Comparison of ENCODE assay signal across 8 cellular contexts in genomic region chr17:48472485-48473281, GRCh38. TPM values are rescaled to one million over a fixed set of nuclear protein-coding genes. Genes with fewer than 3 reads are reported as not detected.
A peak's percentile ranks its signal among the peaks of the same experiment; 100 is the strongest.
DNase-seq lines count a peak whose midpoint lies in the region; ATAC-seq and TF ChIP-seq lines count a peak whose summit lies in the region.
"Had no signal": no experiment of that assay in that cellular context is flagged by ENCODE, and none has a peak within 500 bp of the region (broad histone marks: within the 10 kb centered on the region; RNA-seq: fewer than 3 reads in every experiment).

No MANE protein-coding gene starts in this region.

- H3K9me3 ChIP-seq in mammary epithelial cell (replicated peaks; ENCODE audit: insufficient read depth, low read length) (no peaks in the 10 kb centered on the region), ascending aorta (no peaks in the 10 kb centered on the region)

- TF ChIP-seq CTCF in mammary epithelial cell (conservative IDR thresholded peaks at IDR 0.05 in 1 of 2, IDR thresholded peaks at IDR 0.05 in 1 of 2; ENCODE audit: extremely low read depth in 1 of 2, insufficient read depth in 1 of 2, low read depth in 1 of 2, low read length in 2 of 2), result no peak
- TF ChIP-seq CTCF in ascending aorta (IDR thresholded peaks at IDR 0.05), result no peak

- H3K4me1 ChIP-seq in mammary epithelial cell (ENCODE audit: insufficient read depth, low read length), result peaks cover 19% of the 10 kb centered on the region
- H3K4me1 ChIP-seq in ascending aorta, result no peaks in the 10 kb centered on the region

- DNase-seq in NCI-H187 treated with DMSO at 0.1 percent for 48 hours (lab: John Stamatoyannopoulos, UW) (peak; percentile 93), mammary epithelial cell (peak; percentile 67), renal cortical epithelial cell (ENCODE audit: low read depth) (peak; percentile 87), ascending aorta (ENCODE audit: low spot score in 2 of 2) (no peak), head of caudate nucleus (no peak), globus pallidus (ENCODE audit: low spot score) (no peak)
- DNase-seq: stimulated activated CD4-positive, alpha-beta T cell treated with anti-CD3 and anti-CD28 coated beads, Interleukin-4, amount 100 ng/mL, for 24 hours had no signal

- WGBS in mammary epithelial cell (ENCODE audit: low coverage, missing lambda C conversion rate), result 41% methylated on average over 5 of the region's 5 CpGs

- H4K20me1 ChIP-seq in mammary epithelial cell (ENCODE audit: insufficient read depth, low read length), result no peaks in the 10 kb centered on the region

- intact Hi-C loops in mammary epithelial cell (cut with micrococcal nuclease), result loop anchor here (1.0 kb wide), 1 partner anchor 11 kb away; no protein-coding TSS in a partner anchor
- intact Hi-C loops in ascending aorta (cut with DNase I), result no loop called here
- intact Hi-C loops in head of caudate nucleus (cut with DNase I), result no loop called here

- no peak overlapping the region for H3K9ac ChIP-seq in mammary epithelial cell (ENCODE audit: insufficient read depth, low read length)

- ATAC-seq in GM18520 (IDR thresholded peaks at IDR 0.05; ENCODE audit: unreplicated experiment), result peak; percentile 56

- no peaks in the 10 kb centered on the region for H3K79me2 ChIP-seq in mammary epithelial cell (ENCODE audit: insufficient read depth, low read length)

- CTCF ChIA-PET in mammary epithelial cell (lab: Charles Lee; ENCODE audit: low non-redundant PET), result no interaction called here

- H3K27ac ChIP-seq in mammary epithelial cell (ENCODE audit: insufficient read depth, low read depth, low read length), result peak overlapping the region; percentile 56
- H3K27ac ChIP-seq in ascending aorta, result no peak overlapping the region

- H3K4me3 ChIP-seq in mammary epithelial cell (replicated peaks in 1 of 3; ENCODE audit: insufficient read depth in 1 of 3, low read depth in 2 of 3, low read length in 3 of 3) (no peak overlapping the region), ascending aorta (no peak overlapping the region)

- H3K4me2 ChIP-seq in mammary epithelial cell (ENCODE audit: insufficient read depth, low read depth, low read length), result peak overlapping the region; percentile 21

- BruUV-seq in mammary epithelial cell (replicated peaks; lab: Mats Ljungman, UMichigan), result TSS peak; percentile 45

- dilution Hi-C loops in mammary epithelial cell (cut with HindIII; ENCODE audit: low sequenced_read_pairs), result no loop called here

- peak overlapping the region; percentile 62 for H2AFZ ChIP-seq in mammary epithelial cell (ENCODE audit: low read depth, low read length)

- H3K27me3 ChIP-seq in mammary epithelial cell (ENCODE audit: insufficient read depth, low read length), result no peaks in the 10 kb centered on the region
- H3K27me3 ChIP-seq in ascending aorta, result no peaks in the 10 kb centered on the region

- no peaks in the 10 kb centered on the region for H3K36me3 ChIP-seq in mammary epithelial cell (ENCODE audit: insufficient read depth, low read length)
- H3K36me3 ChIP-seq in ascending aorta, result no peaks in the 10 kb centered on the region

- in situ Hi-C loops in mammary epithelial cell (cut with MboI; ENCODE audit: low sequenced_read_pairs in 2 of 2), result no loop called here

RNA-seq across cellular contexts. Expression of gene SKAP1, which starts 42.7 kb away (rescaled TPM):
- total RNA-seq in mammary epithelial cell, result not detected
- polyA plus RNA-seq in mammary epithelial cell, result 0.08 TPM
- polyA minus RNA-seq in mammary epithelial cell, result not detected
- total RNA-seq in renal cortical epithelial cell, result 11.9 and 15.6 TPM in 2 replicates
- not detected for total RNA-seq in ascending aorta

RNA-seq across cellular contexts. Expression of gene HOXB1, which starts 58.1 kb away (rescaled TPM):
- total RNA-seq in mammary epithelial cell (not detected), renal cortical epithelial cell (not detected in 2 replicates), ascending aorta (not detected)
- not detected for polyA plus RNA-seq in mammary epithelial cell
- polyA minus RNA-seq in mammary epithelial cell, result not detected

Comparison
In these comparisons a context has a peak if more than half of its experiments do, and no peak if none do; other contexts are left out.
1. DNase-seq: peak in NCI-H187 treated with DMSO at 0.1 percent for 48 hours (single experiment), mammary epithelial cell (single experiment) and renal cortical epithelial cell (single experiment); none in ascending aorta (0 of 2), head of caudate nucleus (0 of 42) and globus pallidus (single experiment).
2. RNA of gene SKAP1, which starts 42.7 kb away (total RNA-seq): 11.9 to 15.6 TPM in renal cortical epithelial cell; not detected in mammary epithelial cell and not detected in ascending aorta (single experiment); every median in the first group is over 10 times any median in the second.